Comparison of ENCODE assay signal across 15 cellular contexts in genomic region chr19:47283405-47284059, GRCh38. TPM values are rescaled to one million over a fixed set of nuclear protein-coding genes. Genes with fewer than 3 reads are reported as not detected.
"Had no signal": no experiment of that assay in that cellular context is flagged by ENCODE, and none has a peak within 500 bp of the region (broad histone marks: within the 10 kb centered on the region; RNA-seq: fewer than 3 reads in every experiment).

No MANE protein-coding gene starts in this region.

- H3K27ac Mint-ChIP-seq: activated CD4-positive, alpha-beta memory T cell treated with anti-CD3 and anti-CD28 coated beads for 36 hours; activated CD4-positive, alpha-beta T cell treated with anti-CD3 and anti-CD28 coated beads for 36 hours; activated CD8-positive, alpha-beta memory T cell treated with anti-CD3 and anti-CD28 coated beads, Interleukin-2, amount 10 ng/mL, durations not matched to agents 7 days and 5 days; activated naive CD4-positive, alpha-beta T cell treated with anti-CD3 and anti-CD28 coated beads, Interleukin-2, amount 50 U/mL, for 24 hours; memory B cell had no signal

- H3K9me3 Mint-ChIP-seq: activated CD4-positive, alpha-beta memory T cell treated with anti-CD3 and anti-CD28 coated beads for 36 hours; activated naive CD4-positive, alpha-beta T cell treated with anti-CD3 and anti-CD28 coated beads, Interleukin-2, amount 50 U/mL, for 24 hours; memory B cell; naive thymus-derived CD8-positive, alpha-beta T cell had no signal

- ATAC-seq: activated CD4-positive, alpha-beta T cell treated with anti-CD3 and anti-CD28 coated beads for 36 hours had no signal

- H3K27me3 Mint-ChIP-seq: activated CD4-positive, alpha-beta memory T cell treated with anti-CD3 and anti-CD28 coated beads for 36 hours; activated CD4-positive, alpha-beta T cell treated with anti-CD3 and anti-CD28 coated beads for 36 hours; activated CD8-positive, alpha-beta memory T cell treated with anti-CD3 and anti-CD28 coated beads, Interleukin-2, amount 10 ng/mL, durations not matched to agents 7 days and 5 days; activated naive CD4-positive, alpha-beta T cell treated with anti-CD3 and anti-CD28 coated beads, Interleukin-2, amount 50 U/mL, for 24 hours; memory B cell; naive thymus-derived CD8-positive, alpha-beta T cell had no signal

- H3K4me3 Mint-ChIP-seq: activated CD4-positive, alpha-beta memory T cell treated with anti-CD3 and anti-CD28 coated beads for 36 hours; activated CD4-positive, alpha-beta T cell treated with anti-CD3 and anti-CD28 coated beads for 36 hours; activated CD8-positive, alpha-beta memory T cell treated with anti-CD3 and anti-CD28 coated beads, Interleukin-2, amount 10 ng/mL, durations not matched to agents 7 days and 5 days; activated naive CD4-positive, alpha-beta T cell treated with anti-CD3 and anti-CD28 coated beads, Interleukin-2, amount 50 U/mL, for 24 hours; memory B cell; naive thymus-derived CD8-positive, alpha-beta T cell had no signal

- H3K36me3 Mint-ChIP-seq: activated naive CD4-positive, alpha-beta T cell treated with anti-CD3 and anti-CD28 coated beads, Interleukin-2, amount 50 U/mL, for 24 hours; memory B cell had no signal

- DNase-seq: activated CD4-positive, alpha-beta memory T cell treated with anti-CD3 and anti-CD28 coated beads for 36 hours; activated CD8-positive, alpha-beta memory T cell treated with anti-CD3 and anti-CD28 coated beads, Interleukin-2, amount 10 ng/mL, durations not matched to agents 7 days and 5 days; activated T-cell treated with anti-CD3 and anti-CD28 coated beads, Interleukin-2, amount 50 U/mL, for 1 hour; kidney; left ventricle myocardium superior; right cardiac atrium; stimulated activated CD4-positive, alpha-beta T cell treated with anti-CD3 and anti-CD28 coated beads, Interleukin-4, amount 100 ng/mL, for 1 hour; tibial artery had no signal

RNA-seq across cellular contexts. Expression of gene C5AR1, which starts 26.1 kb away (rescaled TPM):
- total RNA-seq: glomerular endothelial cell had no signal

RNA-seq across cellular contexts. Expression of gene C5AR2, which starts 48.4 kb away (rescaled TPM):
- total RNA-seq: activated CD4-positive, alpha-beta T cell treated with anti-CD3 and anti-CD28 coated beads for 36 hours; fibroblast of villous mesenchyme had no signal
- polyA plus RNA-seq: hepatocyte; naive thymus-derived CD8-positive, alpha-beta T cell had no signal
